Comparison of ENCODE assay signal across 8 cellular contexts in the genomic region with DNA sequence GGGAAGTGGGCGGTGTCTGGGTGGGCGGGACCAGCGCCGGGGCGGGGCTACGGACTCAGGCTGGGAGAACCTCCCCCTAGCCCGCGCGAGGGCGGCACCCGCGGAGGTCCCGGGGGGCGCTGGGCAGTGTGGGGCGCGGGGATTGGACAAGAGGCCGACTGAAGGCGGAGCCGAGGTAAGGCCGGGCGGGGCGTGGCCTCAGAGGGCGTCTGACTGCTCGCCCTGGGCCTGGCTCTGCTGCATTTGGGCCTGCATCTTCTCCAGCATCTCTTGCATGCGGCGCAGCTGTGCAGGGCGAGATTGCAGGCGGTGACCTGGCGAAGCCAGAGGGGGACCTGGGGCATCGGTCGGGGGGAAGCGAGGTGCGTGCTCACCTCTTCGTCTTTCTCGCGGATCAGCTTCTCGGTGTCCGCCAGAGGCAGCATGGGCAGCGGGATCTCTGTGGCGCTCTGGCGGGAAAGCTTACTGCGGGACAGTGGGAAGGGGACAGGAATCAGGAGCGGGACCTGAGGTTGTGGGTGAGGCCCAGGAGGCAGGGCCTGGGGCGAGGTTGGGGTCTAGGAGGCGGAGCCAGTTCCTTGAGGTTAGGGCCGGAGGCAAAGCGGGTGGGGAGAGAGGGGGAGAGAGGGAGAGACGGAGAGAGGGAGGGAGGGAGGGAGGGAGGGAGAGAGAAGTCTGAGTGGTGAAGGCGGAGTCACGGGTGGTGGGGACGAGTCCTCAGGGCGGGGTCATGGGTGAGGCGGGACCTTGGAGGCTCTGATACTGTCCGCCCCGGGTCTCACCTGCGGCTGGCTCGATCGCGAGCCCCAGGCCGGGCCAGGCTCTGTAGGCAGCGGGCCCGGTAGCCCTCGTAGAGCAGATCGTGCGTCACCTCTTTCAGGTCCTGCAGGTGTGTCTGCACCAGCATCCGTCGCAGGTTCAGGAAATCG. TPM values are rescaled to one million over a fixed set of nuclear protein-coding genes. Genes with fewer than 3 reads are reported as not detected.
A peak's percentile ranks its signal among the peaks of the same experiment; 100 is the strongest.
DNase-seq lines count a peak whose midpoint lies in the region; ATAC-seq and TF ChIP-seq lines count a peak whose summit lies in the region.

No MANE protein-coding gene starts in this region.

- H3K27ac ChIP-seq in angular gyrus (ENCODE audit: low read depth, low read length), result peak overlapping the region; percentile 100
- H3K27ac ChIP-seq in right cardiac atrium (ENCODE audit: low read length), result peak overlapping the region; percentile 98
- H3K27ac ChIP-seq in vagina, result peak overlapping the region; percentile 99

- peak overlapping the region; percentile 99 for H3K27ac Mint-ChIP-seq in T-helper 1 cell treated with Interleukin-12 subunit alpha and Interleukin-12 subunit beta and Interleukin-4 antibody, amounts not matched to agents 30 μg/mL and 1 μg/mL, for 36 hours

- H3K4me1 ChIP-seq in right cardiac atrium (ENCODE audit: control insufficient read depth, insufficient read depth, low read length), result peaks cover 2% of the 10 kb centered on the region
- peaks cover 32% of the 10 kb centered on the region for H3K4me1 ChIP-seq in vagina

- no peaks in the 10 kb centered on the region for H3K27me3 Mint-ChIP-seq in T-helper 1 cell treated with Interleukin-12 subunit alpha and Interleukin-12 subunit beta and Interleukin-4 antibody, amounts not matched to agents 30 μg/mL and 1 μg/mL, for 36 hours (ENCODE audit: low read depth)

- ATAC-seq in GM18498 (IDR thresholded peaks at IDR 0.05; ENCODE audit: unreplicated experiment) (peak; percentile 92), HG02885 (IDR thresholded peaks at IDR 0.05; ENCODE audit: poor library complexity, unreplicated experiment) (peak; percentile 91), right cardiac atrium (peak; percentile 97)

- peaks cover 28% of the 10 kb centered on the region for H3K36me3 Mint-ChIP-seq in T-helper 1 cell treated with Interleukin-12 subunit alpha and Interleukin-12 subunit beta and Interleukin-4 antibody, amounts not matched to agents 30 μg/mL and 1 μg/mL, for 36 hours (ENCODE audit: low read depth)

- DNase-seq in NCI-H1694 (lab: John Stamatoyannopoulos, UW) (peak; percentile 93), right cardiac atrium (peak; percentile 99 to 100 (median 100)), putamen (ENCODE audit: low spot score) (peak; percentile 99), vagina (ENCODE audit: extremely low spot score in 2 of 2) (peak; percentile 91 to 99)

- TF ChIP-seq POLR2A in vagina (IDR thresholded peaks at IDR 0.05), result peak in 1 of 2 donors; percentile 68

- no peaks in the 10 kb centered on the region for H3K9me3 ChIP-seq in right cardiac atrium (ENCODE audit: control insufficient read depth, low read length)
- H3K9me3 ChIP-seq in vagina, result no peaks in the 10 kb centered on the region

- H3K27me3 ChIP-seq in right cardiac atrium (ENCODE audit: control insufficient read depth, insufficient read depth) (no peaks in the 10 kb centered on the region), vagina (no peaks in the 10 kb centered on the region)

- H3K9me3 Mint-ChIP-seq in T-helper 1 cell treated with Interleukin-12 subunit alpha and Interleukin-12 subunit beta and Interleukin-4 antibody, amounts not matched to agents 30 μg/mL and 1 μg/mL, for 36 hours, result no peaks in the 10 kb centered on the region

- TF ChIP-seq CTCF in vagina (IDR thresholded peaks at IDR 0.05), result no peak

- intact Hi-C loops in right cardiac atrium (cut with DNase I), result no loop called here
- intact Hi-C loops in vagina (cut with DNase I), result loop anchor here (5.0 to 10.0 kb wide), 2 partner anchors 571 to 1496 kb away; partner anchors contain the start of genes MAZ and ZNF267

- no peaks in the 10 kb centered on the region for H3K36me3 ChIP-seq in vagina

- under 1% methylated on average over 68 of the region's 68 CpGs for WGBS in right cardiac atrium

- H3K4me3 Mint-ChIP-seq in T-helper 1 cell treated with Interleukin-12 subunit alpha and Interleukin-12 subunit beta and Interleukin-4 antibody, amounts not matched to agents 30 μg/mL and 1 μg/mL, for 36 hours, result peak overlapping the region; percentile 96

- peaks cover 34% of the 10 kb centered on the region for H3K4me1 Mint-ChIP-seq in T-helper 1 cell treated with Interleukin-12 subunit alpha and Interleukin-12 subunit beta and Interleukin-4 antibody, amounts not matched to agents 30 μg/mL and 1 μg/mL, for 36 hours (ENCODE audit: low read depth)

- H3K4me3 ChIP-seq in right cardiac atrium (ENCODE audit: low read length), result peak overlapping the region; percentile 71
- peak overlapping the region; percentile 75 to 81 for H3K4me3 ChIP-seq in vagina

RNA-seq across cellular contexts. Expression of gene SEPTIN1, which starts 3.9 kb away (rescaled TPM):
- total RNA-seq in right cardiac atrium, result 1 to 10 TPM; 1.1 to 3.6 (median 2.7) TPM
- 1.6 TPM for polyA plus RNA-seq in right cardiac atrium
- 3.7 TPM for total RNA-seq in vagina

RNA-seq across cellular contexts. Expression of gene MYL11, which starts 3.9 kb away (rescaled TPM):
- total RNA-seq in right cardiac atrium (under 1 TPM in 2 of 4 donors, not detected in 2; 0.35 to 0.94 TPM), vagina (not detected)
- 0.86 TPM for polyA plus RNA-seq in right cardiac atrium

RNA-seq across cellular contexts. Expression of gene TBC1D10B, which starts 8.2 kb away (rescaled TPM):
- total RNA-seq in right cardiac atrium, result 10 to 100 TPM; 23.4 to 27.7 (median 25.4) TPM
- polyA plus RNA-seq in right cardiac atrium, result 19.1 TPM
- total RNA-seq in vagina, result 42.2 TPM

RNA-seq across cellular contexts. Expression of gene ZNF48, which starts 16.7 kb away (rescaled TPM):
- total RNA-seq in right cardiac atrium (1 to 10 TPM; 6.2 to 8.0 (median 7.5) TPM), vagina (3.4 TPM)
- 3.6 TPM for polyA plus RNA-seq in right cardiac atrium

RNA-seq across cellular contexts. Expression of gene CD2BP2, which starts 23.4 kb away (rescaled TPM):
- total RNA-seq in right cardiac atrium (10 to 100 TPM; 43.0 to 50.9 (median 45.1) TPM), vagina (29.2 TPM)
- polyA plus RNA-seq in right cardiac atrium, result 31.8 TPM

Comparison
In these comparisons a context has a peak if more than half of its experiments do, and no peak if none do; other contexts are left out.
1. Peak in every context shown above with its lines: DNase-seq, ATAC-seq, H3K4me3 ChIP-seq and H3K27ac ChIP-seq.